25 cellular contexts compared by ENCODE assay signal in genomic region chr4:75180217-75180616, GRCh38.
A peak's percentile ranks its signal among the peaks of the same experiment; 100 is the strongest.
DNase-seq lines count a peak whose midpoint lies in the region; ATAC-seq, FAIRE-seq and TF ChIP-seq lines count a peak whose summit lies in the region.
"Had no signal": no experiment of that assay in that cellular context is flagged by ENCODE, and none has a peak within 500 bp of the region (broad histone marks: within the 10 kb centered on the region; RNA-seq: fewer than 3 reads in every experiment).

No MANE protein-coding gene starts in this region.

- TF ChIP-seq EP300 in HepG2 (IDR thresholded peaks at IDR 0.05; ENCODE audit: low read depth in 2 of 2, low read length in 2 of 2) = no peak
- no peak for TF ChIP-seq EP300 in HepG2 (CRISPR knock-in tag; IDR thresholded peaks at IDR 0.05; ENCODE audit: borderline replicate concordance)

- H3K36me3 ChIP-seq in HepG2 (replicated peaks in 1 of 2; ENCODE audit: control insufficient read depth in 1 of 2, insufficient read depth in 2 of 2, low read length in 2 of 2) = no peaks in the 10 kb centered on the region
- H3K36me3 ChIP-seq in right lobe of liver = no peaks in the 10 kb centered on the region
- no peaks in the 10 kb centered on the region for H3K36me3 ChIP-seq in PC-3 (ENCODE audit: low read depth, low read length)
- H3K36me3 ChIP-seq: heart right ventricle, left lung, SJSA1 had no signal

- peaks cover 5% of the 10 kb centered on the region for H3K9me3 Mint-ChIP-seq in memory B cell

- TF ChIP-seq POLR2A in HepG2 (IDR thresholded peaks at IDR 0.05; ENCODE audit: insufficient read depth in 1 of 2, low read depth in 2 of 2, low read length in 2 of 2) = no peak
- TF ChIP-seq POLR2A in right lobe of liver (IDR thresholded peaks at IDR 0.05) = no peak
- no peak for TF ChIP-seq POLR2A in GM18505 (IDR thresholded peaks at IDR 0.05; ENCODE audit: borderline replicate concordance, extremely low read depth, insufficient read depth, insufficient read length)

- H3K27ac ChIP-seq in HepG2 (ENCODE audit: extremely low read length, insufficient read depth, low read length) = no peak overlapping the region
- H3K27ac ChIP-seq in right lobe of liver = no peak overlapping the region
- peak overlapping the region; percentile 76 for H3K27ac ChIP-seq in PC-3 (ENCODE audit: low read length)
- H3K27ac ChIP-seq: heart right ventricle, left lung, VCaP had no signal

- H3K9me2 ChIP-seq in PC-3 (replicated peaks; ENCODE audit: low read length) = no peaks in the 10 kb centered on the region

- TF ChIP-seq RAD21 in HepG2 (CRISPR knock-in tag; IDR thresholded peaks at IDR 0.05) = no peak

- H3K4me1 ChIP-seq in HepG2 (ENCODE audit: insufficient read depth, low read length) (no peaks in the 10 kb centered on the region; the same call in 1 of the 2 replicates), right lobe of liver (no peaks in the 10 kb centered on the region), PC-3 (ENCODE audit: insufficient read depth, low read length) (peaks cover 17% of the 10 kb centered on the region)
- H3K4me1 ChIP-seq: heart right ventricle, left lung had no signal

- H3K4me1 Mint-ChIP-seq in memory B cell = peaks cover 12% of the 10 kb centered on the region
- H3K4me1 Mint-ChIP-seq: brain; CD4-positive, CD25-positive, alpha-beta regulatory T cell had no signal

- BruUV-seq in HepG2 (replicated peaks; lab: Mats Ljungman, UMichigan) (no TSS peak), PC-3 (replicated peaks; lab: Mats Ljungman, UMichigan) (no TSS peak)

- H2AFZ ChIP-seq in HepG2 (ENCODE audit: low read length) (peak overlapping the region; percentile 86), PC-3 (ENCODE audit: low read length) (peak overlapping the region; percentile 88)

- H3K9ac ChIP-seq in HepG2 (ENCODE audit: insufficient read depth, low read depth, low read length) (no peak overlapping the region), PC-3 (ENCODE audit: low read length) (no peak overlapping the region)

- H3K27ac Mint-ChIP-seq in memory B cell = peak overlapping the region; percentile 66
- H3K27ac Mint-ChIP-seq: activated naive CD8-positive, alpha-beta T cell treated with anti-CD3 and anti-CD28 coated beads, Interleukin-2, amount 50 U/mL, for 24 hours; brain; CD4-positive, CD25-positive, alpha-beta regulatory T cell had no signal

- peaks cover 2% of the 10 kb centered on the region for H3K27me3 Mint-ChIP-seq in memory B cell
- H3K27me3 Mint-ChIP-seq: activated naive CD8-positive, alpha-beta T cell treated with anti-CD3 and anti-CD28 coated beads, Interleukin-2, amount 50 U/mL, for 24 hours; CD4-positive, CD25-positive, alpha-beta regulatory T cell had no signal

- ATAC-seq in HepG2 = peak; percentile 26; the same call in 2 of the 3 replicates
- ATAC-seq in right lobe of liver = no peak
- no peak for ATAC-seq in PC-3
- no peak for ATAC-seq in memory B cell (ENCODE audit: low read depth)
- no peak for ATAC-seq in HG03354 (IDR thresholded peaks at IDR 0.05; ENCODE audit: poor library complexity, severe bottlenecking, unreplicated experiment)
- ATAC-seq in GM18505 (IDR thresholded peaks at IDR 0.05; ENCODE audit: unreplicated experiment) = no peak
- ATAC-seq: activated naive CD8-positive, alpha-beta T cell treated with anti-CD3 and anti-CD28 coated beads, Interleukin-2, amount 50 U/mL, for 24 hours; heart right ventricle had no signal

- intact Hi-C loops in HepG2 (cut with micrococcal nuclease; ENCODE audit: unreplicated experiment) (no loop called here), right lobe of liver (cut with DNase I) (no loop called here), PC-3 (cut with micrococcal nuclease) (no loop called here)

- DNase-seq in HepG2 (ENCODE audit: low spot score) = no peak
- no peak for DNase-seq in right lobe of liver
- DNase-seq in PC-3 = peak; percentile 24
- no peak for DNase-seq in memory B cell (ENCODE audit: low spot score in 2 of 2)
- no peak for DNase-seq in middle frontal gyrus (ENCODE audit: extremely low spot score, low spot score)
- DNase-seq in NCI-H146 treated with DMSO at 0.1 percent for 48 hours (lab: John Stamatoyannopoulos, UW; ENCODE audit: unreplicated experiment) = no peak
- DNase-seq: ACHN; activated CD4-positive, alpha-beta T cell treated with anti-CD3 and anti-CD28 coated beads, Interleukin-2, amount 50 U/mL, for 1 hour; activated CD8-positive, alpha-beta memory T cell treated with anti-CD3 and anti-CD28 coated beads, Interleukin-2, amount 50 U/mL, for 4 hours; activated effector memory CD4-positive, alpha-beta T cell treated with Interleukin-2 at 50 U/mL for 16 hours; activated naive CD8-positive, alpha-beta T cell treated with anti-CD3 and anti-CD28 coated beads, Interleukin-2, amount 50 U/mL, for 24 hours; CD4-positive, CD25-positive, alpha-beta regulatory T cell; cortex of kidney; DMS 273 treated with DMSO at 0.1 percent for 48 hours; H9; heart right ventricle; left lung; NCI-H226; NCI-H82; T-helper 2 cell had no signal

- CTCF ChIA-PET in HepG2 (lab: Yijun Ruan, JAX; ENCODE audit: low intra/inter-chr PET ratio, low total read pairs) (no interaction called here), PC-3 (lab: Charles Lee) (no interaction called here)

- peak overlapping the region; percentile 65 for H3K4me3 Mint-ChIP-seq in memory B cell
- H3K4me3 Mint-ChIP-seq: activated naive CD8-positive, alpha-beta T cell treated with anti-CD3 and anti-CD28 coated beads, Interleukin-2, amount 50 U/mL, for 24 hours; brain; CD4-positive, CD25-positive, alpha-beta regulatory T cell; H9 had no signal

- no peaks in the 10 kb centered on the region for H3F3A ChIP-seq in PC-3 (ENCODE audit: low read length, unreplicated experiment)

- no peak for TF ChIP-seq CTCF in HepG2 (CRISPR knock-in tag; IDR thresholded peaks at IDR 0.05)
- no peak for TF ChIP-seq CTCF in right lobe of liver (IDR thresholded peaks at IDR 0.05)
- TF ChIP-seq CTCF in PC-3 (conservative IDR thresholded peaks at IDR 0.05; ENCODE audit: low read depth, low read length) = no peak

- no peaks in the 10 kb centered on the region; a peak in 1 of 5 replicates for H3K27me3 ChIP-seq in HepG2 (ENCODE audit: control insufficient read depth in 1 of 2, insufficient read depth in 2 of 2, low read length in 2 of 2)
- H3K27me3 ChIP-seq in right lobe of liver = no peaks in the 10 kb centered on the region
- no peaks in the 10 kb centered on the region for H3K27me3 ChIP-seq in PC-3 (ENCODE audit: low read length)
- H3K27me3 ChIP-seq: left lung, SJSA1 had no signal

- H3K36me3 Mint-ChIP-seq in memory B cell = peaks cover 4% of the 10 kb centered on the region
- H3K36me3 Mint-ChIP-seq: brain; CD4-positive, CD25-positive, alpha-beta regulatory T cell had no signal

- FAIRE-seq in HepG2 (lab: Jason Lieb, UNC) = no peak

- H3K79me2 ChIP-seq in HepG2 (ENCODE audit: insufficient read depth, low read length) (no peaks in the 10 kb centered on the region), PC-3 (ENCODE audit: low read length) (no peaks in the 10 kb centered on the region)

- no peaks in the 10 kb centered on the region for H3K9me3 ChIP-seq in HepG2 (ENCODE audit: low read length)
- no peaks in the 10 kb centered on the region for H3K9me3 ChIP-seq in right lobe of liver
- no peaks in the 10 kb centered on the region for H3K9me3 ChIP-seq in PC-3 (ENCODE audit: low read length)
- H3K9me3 ChIP-seq: SJSA1 had no signal

- H3K4me3 ChIP-seq in HepG2 (replicated peaks in 1 of 3; ENCODE audit: insufficient read depth in 1 of 3, low read depth in 2 of 3, low read length in 3 of 3) = peak overlapping the region in 1 of 3 experiments; percentile 48; a peak in 1 of 6 replicates
- no peak overlapping the region for H3K4me3 ChIP-seq in right lobe of liver
- H3K4me3 ChIP-seq in PC-3 (ENCODE audit: low read length) = no peak overlapping the region
- H3K4me3 ChIP-seq: left lung had no signal

- H4K20me1 ChIP-seq in HepG2 (ENCODE audit: insufficient read depth, low read length) (no peaks in the 10 kb centered on the region), PC-3 (ENCODE audit: low read length) (no peaks in the 10 kb centered on the region)

- H3K4me2 ChIP-seq in HepG2 (ENCODE audit: low read depth, low read length) (peak overlapping the region; percentile 72), PC-3 (ENCODE audit: low read length) (peak overlapping the region; percentile 74)

- in situ Hi-C loops in HepG2 (cut with HindIII; ENCODE audit: extremely low pct_ligation_motif_present, low pct_unique_long_range_greater_than_20kb) = no loop called here

- POLR2A ChIA-PET in HepG2 (lab: Yijun Ruan, JAX) (no interaction called here), PC-3 (lab: Charles Lee; ENCODE audit: unreplicated experiment) (no interaction called here)

TF ChIP-seq in HepG2, 621 proteins besides CTCF, POLR2A, EP300 and RAD21 (continues in another document):
- TF ChIP-seq SMAD1 (CRISPR knock-in tag; IDR thresholded peaks at IDR 0.05; ENCODE audit: borderline replicate concordance, low read depth) = no peak
- no peak for TF ChIP-seq ZNF580 (CRISPR knock-in tag; IDR thresholded peaks at IDR 0.05; ENCODE audit: borderline replicate concordance, low read depth)
- TF ChIP-seq POGZ (CRISPR knock-in tag; IDR thresholded peaks at IDR 0.05) = no peak
- no peak for TF ChIP-seq ZNF75D (CRISPR knock-in tag; IDR thresholded peaks at IDR 0.05; ENCODE audit: borderline replicate concordance)
- TF ChIP-seq TP53 (CRISPR knock-in tag; conservative IDR thresholded peaks at IDR 0.05) = no peak
- no peak for TF ChIP-seq ZNF574 (CRISPR knock-in tag; IDR thresholded peaks at IDR 0.05)
- no peak for TF ChIP-seq TOPORS (CRISPR knock-in tag; IDR thresholded peaks at IDR 0.05)
- TF ChIP-seq ZNF768 (CRISPR knock-in tag; IDR thresholded peaks at IDR 0.05) = no peak
